33 cellular contexts compared by ENCODE assay signal in the genomic region with DNA sequence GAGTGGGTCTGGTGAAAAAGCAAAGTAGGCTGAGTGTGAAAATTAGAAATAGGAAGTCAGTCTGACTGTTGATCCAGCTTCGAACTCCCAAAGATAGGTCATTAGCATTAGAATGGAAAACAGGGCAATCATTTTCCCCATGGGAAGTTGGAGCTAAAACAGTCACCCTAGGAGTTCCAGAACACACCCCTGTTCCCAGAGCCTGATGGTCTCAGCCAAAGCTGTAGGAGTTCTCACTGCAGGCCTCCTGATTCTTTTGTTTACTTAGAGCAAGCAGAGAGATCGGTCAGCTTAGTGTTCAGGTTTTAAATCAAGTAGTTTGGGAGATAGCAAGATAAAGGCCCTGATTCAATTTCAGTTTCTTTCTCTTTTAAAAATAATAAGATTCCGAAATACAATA. TPM values are rescaled to one million over a fixed set of nuclear protein-coding genes. Genes with fewer than 3 reads are reported as not detected.
DNase-seq lines count a peak whose midpoint lies in the region; ATAC-seq, FAIRE-seq and TF ChIP-seq lines count a peak whose summit lies in the region.
"Had no signal": no experiment of that assay in that cellular context is flagged by ENCODE, and none has a peak within 500 bp of the region (broad histone marks: within the 10 kb centered on the region; RNA-seq: fewer than 3 reads in every experiment).

No MANE protein-coding gene starts in this region.

- H3K79me2 ChIP-seq in PC-3 (ENCODE audit: low read length): no peaks in the 10 kb centered on the region

- H3K4me1 ChIP-seq in muscle layer of colon (ENCODE audit: insufficient read depth, low read length) (peaks cover 28% of the 10 kb centered on the region), PC-3 (ENCODE audit: insufficient read depth, low read length) (peaks cover 12% of the 10 kb centered on the region), Peyer's patch (no peaks in the 10 kb centered on the region)
- H3K4me1 ChIP-seq: BLaER1, Caco-2, right atrium auricular region had no signal

- no peak overlapping the region for H3K4me2 ChIP-seq in PC-3 (ENCODE audit: low read length)
- H3K4me2 ChIP-seq: BLaER1 had no signal

- TF ChIP-seq CTCF in PC-3 (conservative IDR thresholded peaks at IDR 0.05; ENCODE audit: low read depth, low read length) (no peak), Peyer's patch (IDR thresholded peaks at IDR 0.05) (no peak)

- in situ Hi-C loops in G401 (cut with HindIII; ENCODE audit: low sequenced_read_pairs): no loop called here

- no peaks in the 10 kb centered on the region for H3K36me3 ChIP-seq in muscle layer of colon (ENCODE audit: insufficient read depth, low read length)
- H3K36me3 ChIP-seq in PC-3 (ENCODE audit: low read depth, low read length): no peaks in the 10 kb centered on the region
- no peaks in the 10 kb centered on the region for H3K36me3 ChIP-seq in Peyer's patch
- H3K36me3 ChIP-seq: BLaER1, esophagus muscularis mucosa, ovary, right atrium auricular region, thoracic aorta had no signal

- CTCF ChIA-PET in PC-3 (lab: Charles Lee): no interaction called here
- CTCF ChIA-PET in activated CD8-positive, alpha-beta memory T cell treated with anti-CD3 and anti-CD28 coated beads, Interleukin-2, amount 10 ng/mL, durations not matched to agents 7 days and 5 days (lab: Charles Lee): no interaction called here

- FAIRE-seq in endometrium (lab: Jason Lieb, UNC): peak; percentile 43
- FAIRE-seq: astrocyte, colon had no signal

- H3K27me3 Mint-ChIP-seq in activated CD8-positive, alpha-beta memory T cell treated with anti-CD3 and anti-CD28 coated beads, Interleukin-2, amount 10 ng/mL, durations not matched to agents 7 days and 5 days: peaks cover 46% of the 10 kb centered on the region

- H3K9me3 ChIP-seq in muscle layer of colon (ENCODE audit: low read length) (no peaks in the 10 kb centered on the region), PC-3 (ENCODE audit: low read length) (no peaks in the 10 kb centered on the region), Peyer's patch (no peaks in the 10 kb centered on the region)
- H3K9me3 ChIP-seq: BLaER1, Caco-2, esophagus muscularis mucosa, ovary, right atrium auricular region, thoracic aorta had no signal

- H3K27ac ChIP-seq in muscle layer of colon (ENCODE audit: low read depth, low read length) (peak overlapping the region; percentile 20), PC-3 (ENCODE audit: low read length) (no peak overlapping the region), Peyer's patch (no peak overlapping the region)
- H3K27ac ChIP-seq: BLaER1, esophagus muscularis mucosa, ovary, right atrium auricular region, thoracic aorta had no signal

- no peak overlapping the region for H2AFZ ChIP-seq in PC-3 (ENCODE audit: low read length)

- POLR2A ChIA-PET in PC-3 (lab: Charles Lee; ENCODE audit: unreplicated experiment): no interaction called here

- H3K36me3 Mint-ChIP-seq in activated CD8-positive, alpha-beta memory T cell treated with anti-CD3 and anti-CD28 coated beads, Interleukin-2, amount 10 ng/mL, durations not matched to agents 7 days and 5 days: no peaks in the 10 kb centered on the region
- H3K36me3 Mint-ChIP-seq: activated naive CD4-positive, alpha-beta T cell treated with anti-CD3 and anti-CD28 coated beads, Interleukin-2, amount 50 U/mL, for 24 hours; naive thymus-derived CD4-positive, alpha-beta T cell had no signal

- H3K9me2 ChIP-seq in PC-3 (replicated peaks; ENCODE audit: low read length): no peaks in the 10 kb centered on the region

- no peaks in the 10 kb centered on the region for H3K27me3 ChIP-seq in muscle layer of colon (ENCODE audit: control insufficient read depth in 1 of 2, insufficient read depth in 2 of 2, low read length in 2 of 2)
- H3K27me3 ChIP-seq in PC-3 (ENCODE audit: low read length): no peaks in the 10 kb centered on the region
- no peaks in the 10 kb centered on the region for H3K27me3 ChIP-seq in Peyer's patch
- H3K27me3 ChIP-seq: BLaER1, esophagus muscularis mucosa, ovary, right atrium auricular region had no signal

- no peaks in the 10 kb centered on the region for H3K4me1 Mint-ChIP-seq in activated CD8-positive, alpha-beta memory T cell treated with anti-CD3 and anti-CD28 coated beads, Interleukin-2, amount 10 ng/mL, durations not matched to agents 7 days and 5 days
- H3K4me1 Mint-ChIP-seq: activated B cell treated with CpG ODN at 0.5 μM for 24 hours; activated naive CD4-positive, alpha-beta T cell treated with anti-CD3 and anti-CD28 coated beads, Interleukin-2, amount 50 U/mL, for 24 hours; activated T-helper 17 cell treated with anti-CD3 and anti-CD28 coated beads, Interleukin-2, amount 50 U/mL, for 72 hours had no signal

- H3K4me3 ChIP-seq in muscle layer of colon (ENCODE audit: low read depth in 1 of 2, low read length in 2 of 2) (no peak overlapping the region), PC-3 (ENCODE audit: low read length) (no peak overlapping the region), Peyer's patch (no peak overlapping the region)
- H3K4me3 ChIP-seq: BLaER1, esophagus muscularis mucosa, ovary, right atrium auricular region, thoracic aorta had no signal

- BruUV-seq in PC-3 (replicated peaks; lab: Mats Ljungman, UMichigan): no TSS peak

- intact Hi-C loops in PC-3 (cut with micrococcal nuclease): no loop called here

- H3K4me3 Mint-ChIP-seq in activated CD8-positive, alpha-beta memory T cell treated with anti-CD3 and anti-CD28 coated beads, Interleukin-2, amount 10 ng/mL, durations not matched to agents 7 days and 5 days: no peak overlapping the region
- H3K4me3 Mint-ChIP-seq: activated B cell treated with CpG ODN at 0.5 μM for 24 hours; activated naive CD4-positive, alpha-beta T cell treated with anti-CD3 and anti-CD28 coated beads, Interleukin-2, amount 50 U/mL, for 24 hours; activated T-helper 17 cell treated with anti-CD3 and anti-CD28 coated beads, Interleukin-2, amount 50 U/mL, for 72 hours; naive thymus-derived CD4-positive, alpha-beta T cell; T-helper 2 cell treated with Interferon-gamma antibody and Interleukin-4, amounts not matched to agents 5 μg/mL and 100 μg/mL, for 36 hours had no signal

- ATAC-seq in PC-3: no peak
- no peak for ATAC-seq in activated CD8-positive, alpha-beta memory T cell treated with anti-CD3 and anti-CD28 coated beads, Interleukin-2, amount 10 ng/mL, durations not matched to agents 7 days and 5 days
- ATAC-seq: activated T-helper 17 cell treated with anti-CD3 and anti-CD28 coated beads, Interleukin-2, amount 50 U/mL, for 72 hours; left lobe of liver; naive thymus-derived CD4-positive, alpha-beta T cell had no signal

- no peak for TF ChIP-seq POLR2A in Peyer's patch (IDR thresholded peaks at IDR 0.05)

- H3F3A ChIP-seq in PC-3 (ENCODE audit: low read length, unreplicated experiment): no peaks in the 10 kb centered on the region

- H4K20me1 ChIP-seq in PC-3 (ENCODE audit: low read length): no peaks in the 10 kb centered on the region
- H4K20me1 ChIP-seq: BLaER1 had no signal

- H3K27ac Mint-ChIP-seq in activated CD8-positive, alpha-beta memory T cell treated with anti-CD3 and anti-CD28 coated beads, Interleukin-2, amount 10 ng/mL, durations not matched to agents 7 days and 5 days: no peak overlapping the region
- H3K27ac Mint-ChIP-seq: activated B cell treated with CpG ODN at 0.5 μM for 24 hours; activated naive CD4-positive, alpha-beta T cell treated with anti-CD3 and anti-CD28 coated beads, Interleukin-2, amount 50 U/mL, for 24 hours; activated T-helper 17 cell treated with anti-CD3 and anti-CD28 coated beads, Interleukin-2, amount 50 U/mL, for 72 hours; naive thymus-derived CD4-positive, alpha-beta T cell; T-helper 2 cell treated with Interferon-gamma antibody and Interleukin-4, amounts not matched to agents 5 μg/mL and 100 μg/mL, for 36 hours had no signal

- peak; percentile 9 for DNase-seq in G401 (ENCODE audit: low spot score)
- peak; percentile 66 for DNase-seq in NCI-H82 (lab: John Stamatoyannopoulos, UW)
- DNase-seq in ureter (ENCODE audit: low spot score): no peak
- no peak for DNase-seq in PC-3
- no peak for DNase-seq in Peyer's patch
- DNase-seq in activated CD8-positive, alpha-beta memory T cell treated with anti-CD3 and anti-CD28 coated beads, Interleukin-2, amount 10 ng/mL, durations not matched to agents 7 days and 5 days: no peak
- DNase-seq: activated B cell treated with CpG ODN at 0.5 μM for 24 hours; activated CD4-positive, alpha-beta T cell treated with anti-CD3 and anti-CD28 coated beads, Interleukin-2, amount 50 U/mL, for 4 hours; activated CD8-positive, alpha-beta memory T cell treated with anti-CD3 and anti-CD28 coated beads, Interleukin-2, amount 50 U/mL, for 48 hours; Caco-2; DMS79; effector memory CD4-positive, alpha-beta T cell; mesenchymal stem cell; naive thymus-derived CD4-positive, alpha-beta T cell; NCI-H1048; NCI-H2029; NCI-H748 treated with DMSO at 0.1 percent for 48 hours; ovary; stimulated activated CD4-positive, alpha-beta T cell treated with anti-CD3 and anti-CD28 coated beads, Interleukin-4, amount 100 ng/mL, for 4 hours; stimulated activated naive CD4-positive, alpha-beta T cell had no signal

- H3K9ac ChIP-seq in muscle layer of colon (ENCODE audit: low read length): no peak overlapping the region
- H3K9ac ChIP-seq in PC-3 (ENCODE audit: low read length): no peak overlapping the region
- H3K9ac ChIP-seq: BLaER1 had no signal

- H3K9me3 Mint-ChIP-seq in activated CD8-positive, alpha-beta memory T cell treated with anti-CD3 and anti-CD28 coated beads, Interleukin-2, amount 10 ng/mL, durations not matched to agents 7 days and 5 days (ENCODE audit: low read depth): no peaks in the 10 kb centered on the region
- H3K9me3 Mint-ChIP-seq: activated B cell treated with CpG ODN at 0.5 μM for 24 hours; activated naive CD4-positive, alpha-beta T cell treated with anti-CD3 and anti-CD28 coated beads, Interleukin-2, amount 50 U/mL, for 24 hours; activated T-helper 17 cell treated with anti-CD3 and anti-CD28 coated beads, Interleukin-2, amount 50 U/mL, for 72 hours; T-helper 2 cell treated with Interferon-gamma antibody and Interleukin-4, amounts not matched to agents 5 μg/mL and 100 μg/mL, for 36 hours had no signal

RNA-seq across cellular contexts. Expression of a gene that starts 28.8 kb away (rescaled TPM):
- total RNA-seq in G401 (2014; rRNA removed; shearing (Covaris generic)): not detected in 2 replicates
- total RNA-seq in ureter: 22.7 TPM
- total RNA-seq in PC-3 (2014; rRNA removed): 5.0 and 7.8 TPM in 2 replicates
- 1 to 10 TPM in 3 of 4 donors, under 1 TPM in 1; 0.53 to 5.8 (median 2.6) TPM for total RNA-seq in Peyer's patch
- total RNA-seq in activated CD8-positive, alpha-beta memory T cell treated with anti-CD3 and anti-CD28 coated beads, Interleukin-2, amount 10 ng/mL, durations not matched to agents 7 days and 5 days: under 1 TPM; 0.16 to 0.58 TPM
- total RNA-seq: activated B cell treated with CpG ODN at 0.5 μM for 24 hours, OCI-LY7 had no signal

Comparison
In these comparisons a context has a peak if more than half of its experiments do, and no peak if none do; other contexts are left out.
1. DNase-seq: peak in G401 (single experiment) and NCI-H82 (single experiment); none in ureter (single experiment), PC-3 (single experiment), Peyer's patch (0 of 3) and activated CD8-positive, alpha-beta memory T cell treated with anti-CD3 and anti-CD28 coated beads, Interleukin-2, amount 10 ng/mL, durations not matched to agents 7 days and 5 days (single experiment).